ENCODE assay signal across 17 cellular contexts in the genomic region with DNA sequence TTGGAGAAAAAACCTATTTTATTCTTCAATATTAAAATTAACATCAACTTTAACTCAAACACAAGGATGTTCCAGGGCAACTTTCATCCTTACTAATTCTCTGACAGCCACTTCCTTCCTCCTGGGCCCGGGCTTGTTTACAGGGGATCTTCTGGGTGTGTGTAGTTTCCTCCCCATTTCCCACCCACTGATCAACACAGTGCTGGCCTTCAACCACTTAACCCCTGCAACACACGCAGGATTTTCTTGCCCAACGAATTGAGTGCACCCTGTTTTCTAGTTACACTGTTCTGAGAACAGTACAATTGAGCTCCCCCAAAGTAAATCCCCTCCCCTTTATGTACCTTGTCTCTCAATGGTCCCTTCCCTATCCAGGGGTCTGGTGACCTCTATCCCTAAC.
"Had no signal": no experiment of that assay in that cellular context is flagged by ENCODE, and none has a peak within 500 bp of the region (broad histone marks: within the 10 kb centered on the region; RNA-seq: fewer than 3 reads in every experiment).

No MANE protein-coding gene starts in this region.

- H3K36me3 ChIP-seq: colonic mucosa, gastrocnemius medialis, heart right ventricle, ovary, right atrium auricular region, stomach had no signal

- H3K27me3 ChIP-seq: colonic mucosa, gastrocnemius medialis, ovary, right atrium auricular region, stomach had no signal

- H3K4me1 ChIP-seq: colonic mucosa, gastrocnemius medialis, right atrium auricular region, stomach had no signal

- DNase-seq: colonic mucosa; effector CD8-positive, alpha-beta T cell; gastrocnemius medialis; heart right ventricle; hypothalamus; kidney glomerular epithelial cell; mammary epithelial cell; naive thymus-derived CD4-positive, alpha-beta T cell; ovary; small intestine; stimulated activated CD4-positive, alpha-beta T cell treated with anti-CD3 and anti-CD28 coated beads, Interleukin-12 subunit alpha, Interleukin-12 subunit beta, amount 100 ng/mL, for 4 hours; stimulated activated naive CD4-positive, alpha-beta T cell; stomach; substantia nigra; trophoblast cell had no signal

- H3K27ac ChIP-seq: colonic mucosa, gastrocnemius medialis, heart right ventricle, ovary, right atrium auricular region, stomach had no signal

- H3K9me3 ChIP-seq: colonic mucosa, gastrocnemius medialis, heart right ventricle, ovary, right atrium auricular region, stomach had no signal

- ATAC-seq: esophagus mucosa; gastrocnemius medialis; heart right ventricle; naive thymus-derived CD4-positive, alpha-beta T cell had no signal

- H3K4me3 ChIP-seq: colonic mucosa, gastrocnemius medialis, heart right ventricle, ovary, right atrium auricular region, stomach had no signal
